In the genomic region with DNA sequence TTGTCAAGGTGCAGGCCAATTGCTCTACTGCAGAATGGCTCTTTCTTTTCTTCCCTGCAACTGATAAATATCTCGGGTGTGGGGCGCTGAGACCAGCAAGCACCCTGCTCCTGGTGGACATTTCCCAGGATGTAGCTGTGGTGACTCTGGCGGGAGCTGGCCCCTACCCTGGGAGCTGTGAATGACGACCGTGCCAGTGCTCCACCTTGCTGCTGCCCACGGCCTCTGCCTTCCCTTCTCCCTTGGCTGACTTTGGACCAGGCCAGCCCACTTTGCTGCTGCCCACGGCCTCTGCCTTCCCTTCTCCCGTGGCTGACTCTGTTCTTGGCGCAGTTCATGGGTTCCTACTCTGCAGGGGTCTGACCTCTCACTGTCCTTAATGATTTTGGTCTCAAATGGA, we compare ENCODE assay signal across 1 cellular context.
A peak's percentile ranks its signal among the peaks of the same experiment; 100 is the strongest.
TF ChIP-seq lines count a peak whose summit lies in the region.

No MANE protein-coding gene starts in this region.

TF ChIP-seq in HepG2, 621 proteins besides CTCF, POLR2A, EP300 and RAD21:
- TF ChIP-seq, protein P1, sequence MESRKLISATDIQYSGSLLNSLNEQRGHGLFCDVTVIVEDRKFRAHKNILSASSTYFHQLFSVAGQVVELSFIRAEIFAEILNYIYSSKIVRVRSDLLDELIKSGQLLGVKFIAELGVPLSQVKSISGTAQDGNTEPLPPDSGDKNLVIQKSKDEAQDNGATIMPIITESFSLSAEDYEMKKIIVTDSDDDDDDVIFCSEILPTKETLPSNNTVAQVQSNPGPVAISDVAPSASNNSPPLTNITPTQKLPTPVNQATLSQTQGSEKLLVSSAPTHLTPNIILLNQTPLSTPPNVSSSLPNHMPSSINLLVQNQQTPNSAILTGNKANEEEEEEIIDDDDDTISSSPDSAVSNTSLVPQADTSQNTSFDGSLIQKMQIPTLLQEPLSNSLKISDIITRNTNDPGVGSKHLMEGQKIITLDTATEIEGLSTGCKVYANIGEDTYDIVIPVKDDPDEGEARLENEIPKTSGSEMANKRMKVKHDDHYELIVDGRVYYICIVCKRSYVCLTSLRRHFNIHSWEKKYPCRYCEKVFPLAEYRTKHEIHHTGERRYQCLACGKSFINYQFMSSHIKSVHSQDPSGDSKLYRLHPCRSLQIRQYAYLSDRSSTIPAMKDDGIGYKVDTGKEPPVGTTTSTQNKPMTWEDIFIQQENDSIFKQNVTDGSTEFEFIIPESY (CRISPR knock-in tag; IDR thresholded peaks at IDR 0.05), result peak; percentile 42; the same call in 1 of the 2 replicates
- TF ChIP-seq, protein P2, sequence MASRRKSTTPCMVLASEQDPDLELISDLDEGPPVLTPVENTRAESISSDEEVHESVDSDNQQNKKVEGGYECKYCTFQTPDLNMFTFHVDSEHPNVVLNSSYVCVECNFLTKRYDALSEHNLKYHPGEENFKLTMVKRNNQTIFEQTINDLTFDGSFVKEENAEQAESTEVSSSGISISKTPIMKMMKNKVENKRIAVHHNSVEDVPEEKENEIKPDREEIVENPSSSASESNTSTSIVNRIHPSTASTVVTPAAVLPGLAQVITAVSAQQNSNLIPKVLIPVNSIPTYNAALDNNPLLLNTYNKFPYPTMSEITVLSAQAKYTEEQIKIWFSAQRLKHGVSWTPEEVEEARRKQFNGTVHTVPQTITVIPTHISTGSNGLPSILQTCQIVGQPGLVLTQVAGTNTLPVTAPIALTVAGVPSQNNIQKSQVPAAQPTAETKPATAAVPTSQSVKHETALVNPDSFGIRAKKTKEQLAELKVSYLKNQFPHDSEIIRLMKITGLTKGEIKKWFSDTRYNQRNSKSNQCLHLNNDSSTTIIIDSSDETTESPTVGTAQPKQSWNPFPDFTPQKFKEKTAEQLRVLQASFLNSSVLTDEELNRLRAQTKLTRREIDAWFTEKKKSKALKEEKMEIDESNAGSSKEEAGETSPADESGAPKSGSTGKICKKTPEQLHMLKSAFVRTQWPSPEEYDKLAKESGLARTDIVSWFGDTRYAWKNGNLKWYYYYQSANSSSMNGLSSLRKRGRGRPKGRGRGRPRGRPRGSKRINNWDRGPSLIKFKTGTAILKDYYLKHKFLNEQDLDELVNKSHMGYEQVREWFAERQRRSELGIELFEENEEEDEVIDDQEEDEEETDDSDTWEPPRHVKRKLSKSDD (CRISPR knock-in tag; IDR thresholded peaks at IDR 0.05; ENCODE audit: low read depth), result no peak
